In the genomic region with DNA sequence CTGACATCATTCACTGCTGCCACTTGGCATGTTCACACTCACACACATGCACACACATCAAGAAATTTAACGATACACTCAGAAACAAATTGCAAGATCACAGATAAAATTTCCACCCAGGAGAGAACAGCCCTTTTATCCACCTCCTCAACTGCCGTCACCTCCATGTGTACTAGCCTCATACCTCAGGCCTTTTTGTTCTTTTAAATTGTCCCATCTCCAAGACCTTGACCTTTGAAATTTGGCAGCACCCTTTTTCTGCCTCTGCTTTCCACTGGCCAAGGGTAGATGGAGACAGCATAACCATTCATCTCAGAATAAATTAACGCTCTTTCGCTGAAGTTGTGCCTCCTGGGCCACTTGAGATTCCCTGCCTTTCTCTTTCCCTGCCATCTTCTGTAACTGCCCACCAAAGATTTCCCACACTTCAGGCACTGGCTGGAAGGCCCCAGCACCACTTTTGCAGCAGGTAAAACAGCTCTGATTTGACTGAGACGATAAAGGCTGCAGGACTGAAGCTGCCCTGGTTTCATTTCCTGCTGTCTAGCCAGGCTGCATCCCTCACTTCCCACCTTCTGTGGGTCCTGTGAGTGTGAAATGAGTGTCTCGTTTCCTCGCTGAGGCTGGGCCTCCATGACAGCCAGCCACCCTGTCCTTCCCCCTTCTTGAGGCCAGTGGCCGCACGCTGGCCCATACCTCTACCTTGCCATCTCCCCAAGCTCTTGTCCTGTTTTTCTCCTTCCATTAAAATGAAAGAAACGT, we compare ENCODE assay signal across 8 cellular contexts. TPM values are rescaled to one million over a fixed set of nuclear protein-coding genes. Genes with fewer than 3 reads are reported as not detected.
A peak's percentile ranks its signal among the peaks of the same experiment; 100 is the strongest.
DNase-seq lines count a peak whose midpoint lies in the region; ATAC-seq lines count a peak whose summit lies in the region.

No MANE protein-coding gene starts in this region.

- ATAC-seq in GM21360 (IDR thresholded peaks at IDR 0.05; ENCODE audit: unreplicated experiment), result peak; percentile 51

- H3K27me3 Mint-ChIP-seq in CD8-positive, alpha-beta memory T cell, result no peaks in the 10 kb centered on the region
- H3K27me3 Mint-ChIP-seq in IgD-negative memory B cell, result no peaks in the 10 kb centered on the region

- POLR2A ChIA-PET in CD8-positive, alpha-beta memory T cell (lab: Charles Lee), result no interaction called here

- no peaks in the 10 kb centered on the region for H3K9me3 Mint-ChIP-seq in CD8-positive, alpha-beta memory T cell
- peaks cover 0 to under 1% (median 0%) of the 10 kb centered on the region in 3 donors for H3K9me3 Mint-ChIP-seq in IgD-negative memory B cell

- no peak overlapping the region for H3K4me3 ChIP-seq in CD8-positive, alpha-beta memory T cell (ENCODE audit: low read length)
- no peak overlapping the region for H3K4me3 ChIP-seq in effector memory CD4-positive, alpha-beta T cell (ENCODE audit: insufficient read depth, low read depth, low read length, poor library complexity, severe bottlenecking)

- DNase-seq in CD8-positive, alpha-beta memory T cell, result peak in 3 of 5 donors; percentile 10 to 44 (median 34)
- peak; percentile 20 to 39 (median 29) for DNase-seq in effector memory CD4-positive, alpha-beta T cell
- no peak for DNase-seq in NCI-H2196 (lab: John Stamatoyannopoulos, UW; ENCODE audit: unreplicated experiment)
- DNase-seq in Kasumi-1 (lab: John Stamatoyannopoulos, UW), result no peak
- no peak for DNase-seq in GDM1 (lab: John Stamatoyannopoulos, UW)

- H3K27me3 ChIP-seq in CD8-positive, alpha-beta memory T cell (ENCODE audit: insufficient read depth, low read length, poor library complexity, severe bottlenecking), result no peaks in the 10 kb centered on the region
- no peaks in the 10 kb centered on the region for H3K27me3 ChIP-seq in effector memory CD4-positive, alpha-beta T cell (replicated peaks; ENCODE audit: control insufficient read depth, insufficient read depth, low read length, poor library complexity, severe bottlenecking)

- no peaks in the 10 kb centered on the region for H3K36me3 ChIP-seq in CD8-positive, alpha-beta memory T cell (ENCODE audit: insufficient read depth, low read length)
- H3K36me3 ChIP-seq in effector memory CD4-positive, alpha-beta T cell (ENCODE audit: control insufficient read depth, insufficient read depth, low read length), result no peaks in the 10 kb centered on the region

- peak overlapping the region; percentile 2 to 96 (median 83) for H3K27ac Mint-ChIP-seq in CD8-positive, alpha-beta memory T cell
- peak overlapping the region in 2 of 3 donors; percentile 60 to 71 for H3K27ac Mint-ChIP-seq in IgD-negative memory B cell

- CTCF ChIA-PET in CD8-positive, alpha-beta memory T cell (lab: Charles Lee), result interaction anchor here (1.5 kb wide), 1 partner anchor 37 kb away, joined by 5 read pairs; no protein-coding TSS in a partner anchor

- H3K27ac ChIP-seq in CD8-positive, alpha-beta memory T cell (ENCODE audit: low read depth, low read length), result no peak overlapping the region
- H3K27ac ChIP-seq in effector memory CD4-positive, alpha-beta T cell (ENCODE audit: insufficient read depth, low read length, poor library complexity, severe bottlenecking), result no peak overlapping the region
- H3K27ac ChIP-seq in temporal lobe (ENCODE audit: low read depth, low read length), result peak overlapping the region; percentile 36

- H3K36me3 Mint-ChIP-seq in CD8-positive, alpha-beta memory T cell, result peaks cover 0 to 15% (median 15%) of the 10 kb centered on the region in 3 donors
- H3K36me3 Mint-ChIP-seq in IgD-negative memory B cell, result peaks cover 7% of the 10 kb centered on the region

- peak overlapping the region in 6 of 7 donors; percentile 28 to 65 (median 58) for H3K4me3 Mint-ChIP-seq in CD8-positive, alpha-beta memory T cell
- peak overlapping the region in 2 of 4 donors; percentile 38 to 43 for H3K4me3 Mint-ChIP-seq in IgD-negative memory B cell

- peaks cover 27% of the 10 kb centered on the region for H3K4me1 ChIP-seq in CD8-positive, alpha-beta memory T cell (ENCODE audit: insufficient read depth, low read length)
- peaks cover 30% of the 10 kb centered on the region for H3K4me1 ChIP-seq in effector memory CD4-positive, alpha-beta T cell (ENCODE audit: control insufficient read depth, insufficient read depth, low read length, poor library complexity, severe bottlenecking)

- H3K4me1 Mint-ChIP-seq in CD8-positive, alpha-beta memory T cell, result peaks cover 68 to 79% (median 74%) of the 10 kb centered on the region in 3 donors
- H3K4me1 Mint-ChIP-seq in IgD-negative memory B cell, result peaks cover 51 to 53% (median 53%) of the 10 kb centered on the region in 3 donors

- no peaks in the 10 kb centered on the region for H3K9me3 ChIP-seq in CD8-positive, alpha-beta memory T cell (ENCODE audit: low read length)
- no peaks in the 10 kb centered on the region for H3K9me3 ChIP-seq in effector memory CD4-positive, alpha-beta T cell (ENCODE audit: control insufficient read depth, low read length)

RNA-seq across cellular contexts. Expression of a gene that starts 39.3 kb away (rescaled TPM):
- total RNA-seq in CD8-positive, alpha-beta memory T cell, result 10 to 100 TPM; 17.7 to 17.8 TPM
- 15.9 TPM for polyA plus RNA-seq in CD8-positive, alpha-beta memory T cell
- 15.9 TPM for polyA plus RNA-seq in IgD-negative memory B cell
- total RNA-seq in temporal lobe, result 19.2 TPM

Comparison
In these comparisons a context has a peak if more than half of its experiments do, and no peak if none do; other contexts are left out.
1. DNase-seq: peak in CD8-positive, alpha-beta memory T cell (3 of 5) and effector memory CD4-positive, alpha-beta T cell (3 of 3); none in NCI-H2196 (single experiment), Kasumi-1 (0 of 2) and GDM1 (single experiment).